Comparison of ENCODE assay signal across 31 cellular contexts in the genomic region with DNA sequence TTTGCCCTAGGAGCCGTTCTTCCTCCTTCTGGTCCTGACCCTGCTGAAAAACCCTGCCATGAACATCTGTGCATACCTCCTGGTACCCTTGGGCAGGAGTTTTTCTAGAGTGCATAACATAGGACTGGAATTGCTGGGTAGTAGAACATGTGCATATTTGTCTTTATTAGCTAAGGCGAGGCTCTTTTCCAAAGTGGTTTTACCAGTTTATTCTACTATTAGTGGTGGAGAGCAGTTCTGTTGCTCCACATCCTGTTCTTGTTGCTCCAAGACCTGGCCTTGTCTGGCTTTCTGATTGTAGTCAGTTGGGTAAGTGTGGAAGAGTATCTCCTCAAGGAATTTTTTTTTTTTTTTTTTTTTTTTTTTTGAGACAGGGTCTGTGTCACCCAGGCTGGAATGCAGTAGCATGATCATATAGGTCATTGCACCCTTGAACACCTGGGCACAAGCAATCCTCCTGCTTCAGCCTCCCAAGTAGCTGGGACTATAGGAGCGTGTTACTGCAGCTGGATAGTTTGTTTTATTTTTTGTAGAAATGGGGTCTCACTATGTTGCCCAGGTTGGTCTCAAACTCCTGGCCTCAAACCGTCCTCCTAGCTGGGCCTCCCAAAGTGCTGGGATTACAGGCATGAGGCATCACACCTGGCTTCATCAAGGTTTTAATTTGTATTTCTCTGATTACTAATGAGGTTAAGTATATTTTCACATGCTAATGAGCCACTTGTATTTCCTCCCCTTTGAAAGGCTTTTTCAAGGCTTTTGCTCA.
DNase-seq lines count a peak whose midpoint lies in the region; ATAC-seq and TF ChIP-seq lines count a peak whose summit lies in the region.
"Had no signal": no experiment of that assay in that cellular context is flagged by ENCODE, and none has a peak within 500 bp of the region (broad histone marks: within the 10 kb centered on the region; RNA-seq: fewer than 3 reads in every experiment).

No MANE protein-coding gene starts in this region.

- ATAC-seq in GM23338, result no peak
- no peak for ATAC-seq in CD4-positive, alpha-beta T cell (ENCODE audit: poor library complexity)
- no peak for ATAC-seq in gastrocnemius medialis
- ATAC-seq: gastroesophageal sphincter, left cardiac atrium, Panc1 had no signal

- H3K9me3 Mint-ChIP-seq in GM23338, result peaks cover 17% of the 10 kb centered on the region
- no peaks in the 10 kb centered on the region for H3K9me3 Mint-ChIP-seq in CD4-positive, alpha-beta T cell
- H3K9me3 Mint-ChIP-seq: activated T-cell treated with anti-CD3 and anti-CD28 coated beads, Interleukin-2, amount 50 U/mL, for 24 hours had no signal

- H3K4ac ChIP-seq in mesendoderm (ENCODE audit: low read depth, low read length), result no peak overlapping the region

- H3F3A ChIP-seq in GM23338 (replicated peaks; ENCODE audit: low read depth), result peaks cover 13% of the 10 kb centered on the region

- POLR2A ChIA-PET in CD4-positive, alpha-beta T cell (lab: Charles Lee), result no interaction called here

- H4K8ac ChIP-seq in mesendoderm (ENCODE audit: low read depth, low read length), result no peak overlapping the region

- CTCF ChIA-PET in CD4-positive, alpha-beta T cell (lab: Charles Lee), result interaction anchor here (0.7 kb wide), 1 partner anchor 23 kb away, joined by 3 read pairs; no protein-coding TSS in a partner anchor

- H3K27ac ChIP-seq in GM23338 (ENCODE audit: low read depth) (no peak overlapping the region), epithelial cell of prostate (peak overlapping the region; percentile 10), mesendoderm (ENCODE audit: low read depth, low read length) (no peak overlapping the region), gastrocnemius medialis (no peak overlapping the region)
- no peak overlapping the region for H3K27ac ChIP-seq in CD4-positive, alpha-beta T cell (ENCODE audit: low read depth, low read length)
- H3K27ac ChIP-seq: BLaER1 treated with 17β-estradiol and CSF1 and Interleukin-3, amounts not matched to agents 10 nM and 100 nM; esophagus squamous epithelium; gastroesophageal sphincter; hepatocyte; right atrium auricular region; SJCRH30 had no signal

- peaks cover 12% of the 10 kb centered on the region for H3K36me3 Mint-ChIP-seq in GM23338 (ENCODE audit: low read depth)
- H3K36me3 Mint-ChIP-seq in CD4-positive, alpha-beta T cell (ENCODE audit: low read depth), result no peaks in the 10 kb centered on the region
- H3K36me3 Mint-ChIP-seq: naive B cell had no signal

- intact Hi-C loops in CD4-positive, alpha-beta T cell (cut with DNase I, micrococcal nuclease), result loop anchor here in 1 of 2 experiments (5.0 kb wide), 1 partner anchor 47 kb away; no protein-coding TSS in a partner anchor
- intact Hi-C loops in gastrocnemius medialis (cut with DNase I; ENCODE audit: low total_unique reads), result no loop called here

- H3K27me3 ChIP-seq in GM23338 (ENCODE audit: insufficient read depth) (no peaks in the 10 kb centered on the region), mesendoderm (ENCODE audit: insufficient read depth, low read length, poor library complexity) (no peaks in the 10 kb centered on the region), gastrocnemius medialis (no peaks in the 10 kb centered on the region)
- no peaks in the 10 kb centered on the region for H3K27me3 ChIP-seq in CD4-positive, alpha-beta T cell (ENCODE audit: control insufficient read depth, insufficient read depth, low read length)
- H3K27me3 ChIP-seq: gastroesophageal sphincter, hepatocyte, right atrium auricular region, SJCRH30 had no signal

- H3K4me2 ChIP-seq in GM23338 (no peak overlapping the region), mesendoderm (ENCODE audit: low read length) (no peak overlapping the region)
- H3K4me2 ChIP-seq: BLaER1 treated with 17β-estradiol and CSF1 and Interleukin-3, amounts not matched to agents 10 nM and 100 nM; hepatocyte had no signal

- H3K27me3 Mint-ChIP-seq in GM23338 (ENCODE audit: insufficient read depth, low read depth, poor library complexity), result peaks cover 7% of the 10 kb centered on the region
- H3K27me3 Mint-ChIP-seq in CD4-positive, alpha-beta T cell, result no peaks in the 10 kb centered on the region

- H3K27ac Mint-ChIP-seq in GM23338, result no peak overlapping the region
- no peak overlapping the region for H3K27ac Mint-ChIP-seq in CD4-positive, alpha-beta T cell
- H3K27ac Mint-ChIP-seq: activated T-cell treated with anti-CD3 and anti-CD28 coated beads, Interleukin-2, amount 50 U/mL, for 24 hours; endodermal cell; naive B cell had no signal

- TF ChIP-seq POLR2A in gastrocnemius medialis (IDR thresholded peaks at IDR 0.05), result no peak

- DNase-seq in GM23338 (ENCODE audit: low spot score) (no peak), NCI-H748 treated with DMSO at 0.1 percent for 48 hours (lab: John Stamatoyannopoulos, UW) (peak; percentile 3), epithelial cell of prostate (ENCODE audit: low read depth, low spot score) (no peak), mesendoderm (no peak), gastrocnemius medialis (no peak), NCI-H524 (lab: John Stamatoyannopoulos, UW) (no peak)
- no peak for DNase-seq in CD4-positive, alpha-beta T cell
- no peak for DNase-seq in activated T-cell treated with anti-CD3 and anti-CD28 coated beads, Interleukin-2, amount 50 U/mL, for 48 hours
- DNase-seq: activated CD4-positive, alpha-beta T cell treated with anti-CD3 and anti-CD28 coated beads, Interleukin-2, amount 50 U/mL, for 1 hour; activated CD4-positive, CD25-positive, alpha-beta regulatory T cell; activated T-cell treated with anti-CD3 and anti-CD28 coated beads, Interleukin-2, amount 50 U/mL, for 24 hours; cerebellar nuclear complex; dermis blood vessel endothelial cell; endodermal cell; esophagus squamous epithelium; left cardiac atrium; naive B cell; NCI-H1092; NCI-H1694 treated with DMSO at 0.1 percent for 48 hours; NCI-H2171 treated with DMSO at 0.1 percent for 48 hours; NCI-H524 treated with DMSO at 0.1 percent for 48 hours; NK-92 treated with Interleukin-12 subunit alpha and Interleukin-12 subunit beta, amount 100 ng/mL, for 24 hours; posterior cingulate gyrus; SJCRH30; small intestine; stimulated activated naive CD4-positive, alpha-beta T cell had no signal

- H2AFZ ChIP-seq in GM23338, result peak overlapping the region; percentile 38; the same call in 1 of the 2 replicates
- H2AFZ ChIP-seq: hepatocyte had no signal

- no peaks in the 10 kb centered on the region for H3K36me3 ChIP-seq in GM23338 (ENCODE audit: insufficient read depth)
- no peaks in the 10 kb centered on the region for H3K36me3 ChIP-seq in mesendoderm (ENCODE audit: control insufficient read depth, insufficient read depth, low read length)
- H3K36me3 ChIP-seq in gastrocnemius medialis, result no peaks in the 10 kb centered on the region
- H3K36me3 ChIP-seq: esophagus squamous epithelium, gastroesophageal sphincter, right atrium auricular region, SJCRH30 had no signal

- H3K56ac ChIP-seq in mesendoderm (ENCODE audit: low read length), result peak overlapping the region; percentile 60

- no peak overlapping the region for H3K4me3 ChIP-seq in GM23338
- no peak overlapping the region for H3K4me3 ChIP-seq in mesendoderm (ENCODE audit: low read length)
- H3K4me3 ChIP-seq in gastrocnemius medialis, result no peak overlapping the region
- H3K4me3 ChIP-seq: BLaER1 treated with 17β-estradiol and CSF1 and Interleukin-3, amounts not matched to agents 10 nM and 100 nM; esophagus squamous epithelium; gastroesophageal sphincter; hepatocyte; right atrium auricular region; SJCRH30 had no signal

- no peaks in the 10 kb centered on the region for H3K79me1 ChIP-seq in mesendoderm (ENCODE audit: low read length)

- H3K79me2 ChIP-seq in GM23338 (replicated peaks; ENCODE audit: insufficient read depth) (no peaks in the 10 kb centered on the region), mesendoderm (ENCODE audit: control insufficient read depth, insufficient read depth, low read length) (no peaks in the 10 kb centered on the region)
- H3K79me2 ChIP-seq: hepatocyte had no signal

- no peaks in the 10 kb centered on the region for H3K9me3 ChIP-seq in CD4-positive, alpha-beta T cell (ENCODE audit: control insufficient read depth, low read length)
- H3K9me3 ChIP-seq in gastrocnemius medialis, result no peaks in the 10 kb centered on the region
- H3K9me3 ChIP-seq: esophagus squamous epithelium, gastroesophageal sphincter, SJCRH30 had no signal

- no peak overlapping the region for H2BK120ac ChIP-seq in mesendoderm (ENCODE audit: low read depth, low read length)

- no peak overlapping the region for H3K4me3 Mint-ChIP-seq in GM23338
- no peak overlapping the region for H3K4me3 Mint-ChIP-seq in CD4-positive, alpha-beta T cell
- H3K4me3 Mint-ChIP-seq: activated T-cell treated with anti-CD3 and anti-CD28 coated beads, Interleukin-2, amount 50 U/mL, for 24 hours; endodermal cell; naive B cell had no signal

- TF ChIP-seq CTCF in GM23338 (conservative IDR thresholded peaks at IDR 0.05; ENCODE audit: low read depth in 2 of 2), result no peak
- TF ChIP-seq CTCF in CD4-positive, alpha-beta T cell (IDR thresholded peaks at IDR 0.05), result no peak
- TF ChIP-seq CTCF in gastrocnemius medialis (IDR thresholded peaks at IDR 0.05 in 4 of 5, conservative IDR thresholded peaks at IDR 0.05 in 1 of 5), result no peak

- peak overlapping the region; percentile 82 for H2AK5ac ChIP-seq in mesendoderm (ENCODE audit: low read length)

- no peak overlapping the region for H2BK5ac ChIP-seq in mesendoderm (ENCODE audit: low read length)

- H4K5ac ChIP-seq in mesendoderm (ENCODE audit: low read length), result no peak overlapping the region

- no CpG with 5 or more reads among the region's 4 CpGs for WGBS in mesendoderm (ENCODE audit: extremely low coverage, insufficient coverage, low lambda C conversion rate)

- in situ Hi-C loops in gastrocnemius medialis (cut with MboI; ENCODE audit: low sequenced_read_pairs in 4 of 4), result no loop called here

- no peak overlapping the region for H3K18ac ChIP-seq in mesendoderm (ENCODE audit: low read length)

- no peak overlapping the region for H3K23ac ChIP-seq in mesendoderm (ENCODE audit: low read length)

- peaks cover 32% of the 10 kb centered on the region for H3K4me1 Mint-ChIP-seq in GM23338
- peaks cover 6% of the 10 kb centered on the region for H3K4me1 Mint-ChIP-seq in CD4-positive, alpha-beta T cell (ENCODE audit: low read depth)

- no peaks in the 10 kb centered on the region for H4K20me1 ChIP-seq in GM23338 (replicated peaks; ENCODE audit: insufficient read depth)
- H4K20me1 ChIP-seq: BLaER1 treated with 17β-estradiol and CSF1 and Interleukin-3, amounts not matched to agents 10 nM and 100 nM had no signal

- no peak overlapping the region for H2BK15ac ChIP-seq in mesendoderm (replicated peaks; ENCODE audit: low read depth)

- H3K9ac ChIP-seq in mesendoderm (ENCODE audit: low read length), result no peak overlapping the region
- H3K9ac ChIP-seq: BLaER1 treated with 17β-estradiol and CSF1 and Interleukin-3, amounts not matched to agents 10 nM and 100 nM had no signal

- H3K4me1 ChIP-seq in GM23338 (ENCODE audit: insufficient read depth), result peaks cover 27% of the 10 kb centered on the region
- H3K4me1 ChIP-seq in mesendoderm (ENCODE audit: control insufficient read depth, low read depth, low read length), result peaks cover 6% of the 10 kb centered on the region
- H3K4me1 ChIP-seq in gastrocnemius medialis, result no peaks in the 10 kb centered on the region
- H3K4me1 ChIP-seq: esophagus squamous epithelium, gastroesophageal sphincter had no signal

- peaks cover 4% of the 10 kb centered on the region; the same call in 1 of the 2 replicates for H3K9me2 ChIP-seq in GM23338 (ENCODE audit: insufficient read depth)
